Comparison of ENCODE assay signal across 8 cellular contexts in genomic region chr1:113042336-113043143, GRCh38. TPM values are rescaled to one million over a fixed set of nuclear protein-coding genes. Genes with fewer than 3 reads are reported as not detected.
A peak's percentile ranks its signal among the peaks of the same experiment; 100 is the strongest.
DNase-seq lines count a peak whose midpoint lies in the region; ATAC-seq and TF ChIP-seq lines count a peak whose summit lies in the region.

No MANE protein-coding gene starts in this region.

- H3K27me3 ChIP-seq in DND-41 (ENCODE audit: insufficient read depth, low read length, poor library complexity) (no peaks in the 10 kb centered on the region), right lobe of liver (no peaks in the 10 kb centered on the region)

- H3K4me3 ChIP-seq in DND-41 (ENCODE audit: low read depth in 1 of 2, low read length in 2 of 2) (no peak overlapping the region), right lobe of liver (no peak overlapping the region)

- no peaks in the 10 kb centered on the region for H3K36me3 Mint-ChIP-seq in effector memory CD8-positive, alpha-beta T cell (ENCODE audit: insufficient read depth)
- H3K36me3 Mint-ChIP-seq in stimulated activated effector memory CD8-positive, alpha-beta T cell treated with anti-CD3 and anti-CD28 coated beads, Interleukin-12 subunit alpha, Interleukin-12 subunit beta, amount 100 ng/mL, for 72 hours, result no peaks in the 10 kb centered on the region

- H3K4me3 Mint-ChIP-seq in effector memory CD8-positive, alpha-beta T cell, result peak overlapping the region in 1 of 2 donors; percentile 35
- no peak overlapping the region for H3K4me3 Mint-ChIP-seq in stimulated activated effector memory CD8-positive, alpha-beta T cell treated with anti-CD3 and anti-CD28 coated beads, Interleukin-12 subunit alpha, Interleukin-12 subunit beta, amount 100 ng/mL, for 72 hours

- H3K4me1 ChIP-seq in DND-41 (ENCODE audit: insufficient read depth, low read length) (peaks cover 47% of the 10 kb centered on the region), right lobe of liver (peaks cover 0 to 6% (median 2%) of the 10 kb centered on the region in 4 donors)

- H3K9ac ChIP-seq in DND-41 (ENCODE audit: low read depth, low read length), result no peak overlapping the region

- H3K79me2 ChIP-seq in DND-41 (ENCODE audit: insufficient read depth, low read length), result no peaks in the 10 kb centered on the region

- no peaks in the 10 kb centered on the region for H3K27me3 Mint-ChIP-seq in effector memory CD8-positive, alpha-beta T cell

- peaks cover 35 to 38% of the 10 kb centered on the region in 2 donors for H3K4me1 Mint-ChIP-seq in effector memory CD8-positive, alpha-beta T cell (ENCODE audit: low read depth in 2 of 2)
- H3K4me1 Mint-ChIP-seq in stimulated activated effector memory CD8-positive, alpha-beta T cell treated with anti-CD3 and anti-CD28 coated beads, Interleukin-12 subunit alpha, Interleukin-12 subunit beta, amount 100 ng/mL, for 72 hours, result peaks cover 44% of the 10 kb centered on the region

- H4K20me1 ChIP-seq in DND-41 (ENCODE audit: insufficient read depth, low read length), result no peaks in the 10 kb centered on the region

- H3K36me3 ChIP-seq in DND-41 (ENCODE audit: insufficient read depth, low read length) (no peaks in the 10 kb centered on the region), right lobe of liver (no peaks in the 10 kb centered on the region)

- H3K27ac ChIP-seq in DND-41 (ENCODE audit: low read length), result peak overlapping the region; percentile 48; the same call in 1 of the 2 replicates
- H3K27ac ChIP-seq in right lobe of liver, result no peak overlapping the region

- ATAC-seq in DND-41 (ENCODE audit: insufficient read depth, low read depth) (no peak), GM21515 (IDR thresholded peaks at IDR 0.05; ENCODE audit: unreplicated experiment) (peak; percentile 62), right lobe of liver (peak; percentile 97 to 98 (median 98)), HG03097 (IDR thresholded peaks at IDR 0.05; ENCODE audit: low FRiP score, unreplicated experiment) (no peak)
- ATAC-seq in effector memory CD8-positive, alpha-beta T cell (replicated peaks), result no peak
- ATAC-seq in stimulated activated effector memory CD8-positive, alpha-beta T cell treated with anti-CD3 and anti-CD28 coated beads, Interleukin-12 subunit alpha, Interleukin-12 subunit beta, amount 100 ng/mL, for 72 hours, result peak; percentile 48

- TF ChIP-seq CTCF in DND-41 (IDR thresholded peaks at IDR 0.05; ENCODE audit: borderline replicate concordance, extremely low read depth, low read length, poor library complexity, severe bottlenecking) (peak; percentile 29), right lobe of liver (IDR thresholded peaks at IDR 0.05) (peak; percentile 54 to 68 (median 66))

- WGBS in right lobe of liver (ENCODE audit: insufficient coverage, low coverage, low lambda C conversion rate, missing lambda C conversion rate), result 22% methylated on average over 11 of the region's 11 CpGs

- intact Hi-C loops in right lobe of liver (cut with DNase I), result loop anchor here (5.0 to 10.0 kb wide), 2 partner anchors 160 to 168 kb away; no protein-coding TSS in a partner anchor

- H3K4me2 ChIP-seq in DND-41 (ENCODE audit: insufficient read depth, low read length), result no peak overlapping the region

- H3K27ac Mint-ChIP-seq in effector memory CD8-positive, alpha-beta T cell, result peak overlapping the region; percentile 89 to 91
- H3K27ac Mint-ChIP-seq in stimulated activated effector memory CD8-positive, alpha-beta T cell treated with anti-CD3 and anti-CD28 coated beads, Interleukin-12 subunit alpha, Interleukin-12 subunit beta, amount 100 ng/mL, for 72 hours, result peak overlapping the region; percentile 55

- H2AFZ ChIP-seq in DND-41 (ENCODE audit: low read depth, low read length), result no peak overlapping the region

- H3K9me3 ChIP-seq in DND-41 (ENCODE audit: insufficient read depth, low read length, severe bottlenecking), result no peaks in the 10 kb centered on the region
- H3K9me3 ChIP-seq in right lobe of liver, result no peaks in the 10 kb centered on the region

- no peaks in the 10 kb centered on the region for H3K9me3 Mint-ChIP-seq in effector memory CD8-positive, alpha-beta T cell
- no peaks in the 10 kb centered on the region for H3K9me3 Mint-ChIP-seq in stimulated activated effector memory CD8-positive, alpha-beta T cell treated with anti-CD3 and anti-CD28 coated beads, Interleukin-12 subunit alpha, Interleukin-12 subunit beta, amount 100 ng/mL, for 72 hours

- TF ChIP-seq POLR2A in right lobe of liver (IDR thresholded peaks at IDR 0.05), result no peak

- DNase-seq in DND-41 (no peak), LHCN-M2 (ENCODE audit: low read depth) (peak; percentile 91), SW 1271 (lab: John Stamatoyannopoulos, UW) (peak; percentile 12 to 72), right lobe of liver (peak; percentile 71 to 77 (median 71))
- DNase-seq in effector memory CD8-positive, alpha-beta T cell, result peak in 2 of 3 experiments; percentile 4 to 7
- DNase-seq in stimulated activated effector memory CD8-positive, alpha-beta T cell treated with anti-CD3 and anti-CD28 coated beads, Interleukin-12 subunit alpha, Interleukin-12 subunit beta, amount 100 ng/mL, for 72 hours (ENCODE audit: low spot score in 2 of 2), result no peak

RNA-seq across cellular contexts. Expression of gene LRIG2, which starts 30.5 kb away (rescaled TPM):
- 7.6 and 7.9 TPM in 2 replicates for total RNA-seq in LHCN-M2 (2014; rRNA removed)
- polyA plus RNA-seq in LHCN-M2 (2012), result 1.9 TPM
- total RNA-seq in right lobe of liver, result 1 to 10 TPM; 3.4 to 7.2 (median 5.0) TPM

Comparison
In these comparisons a context has a peak if more than half of its experiments do, and no peak if none do; other contexts are left out.
1. ATAC-seq: peak in GM21515 (single experiment), right lobe of liver (4 of 4) and stimulated activated effector memory CD8-positive, alpha-beta T cell treated with anti-CD3 and anti-CD28 coated beads, Interleukin-12 subunit alpha, Interleukin-12 subunit beta, amount 100 ng/mL, for 72 hours (single experiment); none in DND-41 (single experiment), effector memory CD8-positive, alpha-beta T cell (single experiment) and HG03097 (single experiment).
2. DNase-seq: peak in LHCN-M2 (single experiment), SW 1271 (2 of 2), effector memory CD8-positive, alpha-beta T cell (2 of 3) and right lobe of liver (3 of 3); none in DND-41 (single experiment) and stimulated activated effector memory CD8-positive, alpha-beta T cell treated with anti-CD3 and anti-CD28 coated beads, Interleukin-12 subunit alpha, Interleukin-12 subunit beta, amount 100 ng/mL, for 72 hours (0 of 2).